Comparison of ENCODE assay signal across 3 cellular contexts in the genomic region with DNA sequence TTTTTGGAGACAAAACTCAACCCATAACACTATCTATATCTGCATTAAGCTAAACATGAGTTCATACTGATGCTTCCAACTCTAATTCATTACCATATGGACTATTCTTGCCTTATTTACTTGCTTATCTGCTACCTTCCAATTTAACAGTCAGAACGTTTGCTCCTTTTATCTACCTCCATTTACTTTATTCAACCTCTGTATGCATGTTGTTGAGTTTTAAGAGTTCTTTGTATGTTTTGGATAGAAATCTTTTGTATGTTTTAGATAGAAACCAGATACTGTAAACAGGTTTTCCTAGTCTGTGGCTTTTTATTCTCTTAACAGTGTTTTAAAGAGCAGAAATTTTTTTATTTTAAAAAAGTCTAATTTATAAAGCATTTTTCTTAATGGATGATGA.
"Had no signal": no experiment of that assay in that cellular context is flagged by ENCODE, and none has a peak within 500 bp of the region (broad histone marks: within the 10 kb centered on the region; RNA-seq: fewer than 3 reads in every experiment).

No MANE protein-coding gene starts in this region.

- ATAC-seq: GM12878 had no signal

- DNase-seq: GDM1, GF-D8 had no signal

- H3K4me3 ChIP-seq: GM12878 had no signal
